8 cellular contexts compared by ENCODE assay signal in the genomic region with DNA sequence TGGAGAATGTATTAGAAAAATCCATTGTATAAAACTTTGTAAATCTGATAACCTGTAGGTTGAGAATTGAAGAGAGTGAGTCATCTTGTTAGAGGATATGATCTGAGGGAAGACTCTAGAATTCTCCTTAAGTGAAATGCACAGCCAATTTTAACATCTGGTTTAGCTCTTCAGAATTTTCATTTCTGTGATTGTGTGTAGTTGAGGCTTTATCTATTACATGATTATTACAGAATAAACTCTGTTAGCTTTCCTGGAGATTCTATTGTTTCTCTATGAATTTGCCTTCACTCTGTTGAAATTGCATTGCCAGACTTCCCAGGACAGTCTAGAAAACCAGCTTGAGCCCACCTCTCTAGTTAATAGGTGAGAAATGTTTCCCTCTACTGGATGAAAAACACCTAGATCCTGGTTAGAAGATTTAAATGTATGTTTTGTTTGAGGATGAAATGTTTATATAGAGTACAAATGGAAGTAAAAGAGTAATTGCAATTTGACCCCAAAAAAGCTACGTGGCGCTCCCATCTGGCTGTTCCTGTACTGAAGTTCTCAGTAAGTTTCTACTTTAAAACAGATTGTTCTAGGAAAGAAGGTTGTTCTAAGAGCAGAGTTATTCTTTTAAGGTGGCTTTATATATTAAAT. TPM values are rescaled to one million over a fixed set of nuclear protein-coding genes. Genes with fewer than 3 reads are reported as not detected.
DNase-seq lines count a peak whose midpoint lies in the region; ATAC-seq and TF ChIP-seq lines count a peak whose summit lies in the region.

No MANE protein-coding gene starts in this region.

- DNase-seq in ACHN = peak; percentile 51
- DNase-seq in RPMI7951 (ENCODE audit: low read depth) = peak; percentile 33
- DNase-seq in endothelial cell (ENCODE audit: low spot score) = no peak
- DNase-seq in trophoblast cell = peak in 1 of 2 donors; percentile 15
- DNase-seq in HK-2 (ENCODE audit: unreplicated experiment) = no peak

- H3K9me3 Mint-ChIP-seq in endothelial cell (ENCODE audit: unreplicated experiment) = no peaks in the 10 kb centered on the region

- peaks cover 39% of the 10 kb centered on the region for H3K4me1 Mint-ChIP-seq in endothelial cell (ENCODE audit: unreplicated experiment)

- peak overlapping the region; percentile 31 for H3K27ac Mint-ChIP-seq in endothelial cell (ENCODE audit: unreplicated experiment)

- H2AFZ ChIP-seq in trophoblast cell (ENCODE audit: insufficient read depth, low read length, poor library complexity) = no peak overlapping the region

- H3K9ac ChIP-seq in trophoblast cell (ENCODE audit: low read length) = no peak overlapping the region

- H3K27me3 Mint-ChIP-seq in endothelial cell (ENCODE audit: unreplicated experiment) = peaks cover 6% of the 10 kb centered on the region

- H3K79me2 ChIP-seq in trophoblast cell (ENCODE audit: control insufficient read depth, insufficient read depth, low read length, poor library complexity) = peaks cover 12% of the 10 kb centered on the region

- H3K4ac ChIP-seq in trophoblast cell (ENCODE audit: low read depth, low read length) = no peak overlapping the region

- H2BK5ac ChIP-seq in trophoblast cell (ENCODE audit: low read depth, low read length, poor library complexity) = no peak overlapping the region

- TF ChIP-seq CTCF in GM12874 (IDR thresholded peaks at IDR 0.05; ENCODE audit: insufficient read depth, low read depth, low read length) (0 out of 2 replicates have a peak, but pooled peaks have one; percentile 17), endothelial cell (IDR thresholded peaks at IDR 0.05; ENCODE audit: unreplicated experiment) (no peak)

- WGBS in trophoblast cell (ENCODE audit: extremely low coverage, insufficient coverage, insufficient read length) = no CpG with 5 or more reads among the region's 2 CpGs

- no peaks in the 10 kb centered on the region for H3K27me3 ChIP-seq in trophoblast cell (ENCODE audit: insufficient read depth, low read length)

- no peak overlapping the region for H4K12ac ChIP-seq in trophoblast cell (ENCODE audit: low read depth, low read length)

- H3K79me1 ChIP-seq in trophoblast cell (ENCODE audit: low read length) = peaks cover 10% of the 10 kb centered on the region

- H3K4me1 ChIP-seq in trophoblast cell (ENCODE audit: control insufficient read depth in 1 of 2, insufficient read depth in 2 of 2, low read length in 2 of 2) = peaks cover 5 to 11% of the 10 kb centered on the region in 2 experiments

- H2BK12ac ChIP-seq in trophoblast cell (ENCODE audit: low read length) = no peak overlapping the region

- peak overlapping the region; percentile 99 for H3K4me3 Mint-ChIP-seq in endothelial cell (ENCODE audit: unreplicated experiment)

- in situ Hi-C loops in ACHN (cut with HindIII; ENCODE audit: low pct_ligation_motif_present, low pct_unique_long_range_greater_than_20kb, low sequenced_read_pairs) = loop anchor here (25.0 kb wide), 1 partner anchor 368 kb away; no protein-coding TSS in a partner anchor

- H3K27ac ChIP-seq in trophoblast cell (ENCODE audit: low read depth, low read length) = no peak overlapping the region

- ATAC-seq in GM18858 (IDR thresholded peaks at IDR 0.05; ENCODE audit: unreplicated experiment) (no peak), HG03571 (IDR thresholded peaks at IDR 0.05; ENCODE audit: unreplicated experiment) (no peak)

- H3K36me3 Mint-ChIP-seq in endothelial cell (ENCODE audit: low read depth, unreplicated experiment) = peaks cover 9% of the 10 kb centered on the region

- no peak overlapping the region for H2AK5ac ChIP-seq in trophoblast cell (ENCODE audit: low read length)

- no peaks in the 10 kb centered on the region for H3K36me3 ChIP-seq in trophoblast cell (ENCODE audit: control insufficient read depth in 1 of 2, insufficient read depth in 2 of 2, low read length in 2 of 2)

- H3K18ac ChIP-seq in trophoblast cell (ENCODE audit: low read length) = no peak overlapping the region

- no peaks in the 10 kb centered on the region for H3K9me3 ChIP-seq in trophoblast cell (ENCODE audit: insufficient read depth, low read depth, low read length)

- H3K4me2 ChIP-seq in trophoblast cell (ENCODE audit: low read length) = peak overlapping the region; percentile 24

- H3K14ac ChIP-seq in trophoblast cell (ENCODE audit: low read length) = no peak overlapping the region

- no peak overlapping the region for H2BK120ac ChIP-seq in trophoblast cell (ENCODE audit: insufficient read depth, low read length, poor library complexity)

- H4K8ac ChIP-seq in trophoblast cell (ENCODE audit: low read depth, low read length) = no peak overlapping the region

- no peak overlapping the region for H3K23ac ChIP-seq in trophoblast cell (ENCODE audit: low read length)

- no peak overlapping the region for H3K4me3 ChIP-seq in trophoblast cell (ENCODE audit: low read depth, low read length)

- no peak overlapping the region for H4K91ac ChIP-seq in trophoblast cell (ENCODE audit: low read depth, low read length)

RNA-seq across cellular contexts. Expression of a gene that starts 2.9 kb away (rescaled TPM):
- 36.0 and 40.5 TPM in 2 replicates for total RNA-seq in RPMI7951 (2014; rRNA removed; shearing (Covaris generic))
- 91.7 TPM for total RNA-seq in endothelial cell (ENCODE audit: unreplicated experiment)
- 39.6 and 40.3 TPM in 2 replicates for polyA plus RNA-seq in trophoblast cell (2013)

Comparison
In these comparisons a context has a peak if more than half of its experiments do, and no peak if none do; other contexts are left out.
1. DNase-seq: peak in ACHN (single experiment) and RPMI7951 (single experiment); none in endothelial cell (single experiment) and HK-2 (single experiment).